16 cellular contexts compared by ENCODE assay signal in genomic region chr10:855671-856070, GRCh38.
DNase-seq lines count a peak whose midpoint lies in the region; ATAC-seq and TF ChIP-seq lines count a peak whose summit lies in the region.
"Had no signal": no experiment of that assay in that cellular context is flagged by ENCODE, and none has a peak within 500 bp of the region (broad histone marks: within the 10 kb centered on the region; RNA-seq: fewer than 3 reads in every experiment).

No MANE protein-coding gene starts in this region.

- no peaks in the 10 kb centered on the region for H3K27me3 ChIP-seq in heart left ventricle
- no peaks in the 10 kb centered on the region for H3K27me3 ChIP-seq in right atrium auricular region
- H3K27me3 ChIP-seq in mesenchymal stem cell (ENCODE audit: control insufficient read depth in 1 of 2, insufficient read depth in 1 of 2, low read length in 2 of 2) = no peaks in the 10 kb centered on the region
- no peaks in the 10 kb centered on the region for H3K27me3 ChIP-seq in thyroid gland

- ATAC-seq in heart left ventricle = peak in 3 of 4 donors; percentile 34 to 75 (median 63)
- no peak for ATAC-seq in WTC11
- ATAC-seq in mucosa of descending colon = no peak
- ATAC-seq: Panc1 had no signal

- H3K4me1 ChIP-seq in heart left ventricle (peaks cover 0 to 21% (median 6%) of the 10 kb centered on the region in 12 donors), right atrium auricular region (no peaks in the 10 kb centered on the region), mesenchymal stem cell (ENCODE audit: control insufficient read depth, insufficient read depth, low read depth, low read length) (peaks cover 8% of the 10 kb centered on the region), thyroid gland (peaks cover 19 to 24% of the 10 kb centered on the region in 2 donors), mucosa of descending colon (ENCODE audit: low read depth) (no peaks in the 10 kb centered on the region)

- 66 to 80% (median 68%) methylated on average over 5 of the region's 5 CpGs for WGBS in heart left ventricle, 4 donors
- 96% methylated on average over 5 of the region's 5 CpGs for WGBS in mesenchymal stem cell
- 87 to 90% methylated on average over 5 of the region's 5 CpGs for WGBS in thyroid gland, 2 donors

- peaks cover 20% of the 10 kb centered on the region for H3K9me3 Mint-ChIP-seq in WTC11

- H3K4me2 ChIP-seq in mesenchymal stem cell (ENCODE audit: low read length, poor library complexity, severe bottlenecking) = no peak overlapping the region

- peaks cover 0 to 3% (median 0%) of the 10 kb centered on the region in 12 donors for H3K9me3 ChIP-seq in heart left ventricle
- H3K9me3 ChIP-seq in right atrium auricular region = peaks cover 0 to under 1% of the 10 kb centered on the region in 2 donors
- peaks cover 17% of the 10 kb centered on the region for H3K9me3 ChIP-seq in mesenchymal stem cell (ENCODE audit: control insufficient read depth, low read length)
- no peaks in the 10 kb centered on the region for H3K9me3 ChIP-seq in thyroid gland
- no peaks in the 10 kb centered on the region for H3K9me3 ChIP-seq in mucosa of descending colon

- no peak overlapping the region for H3K4me3 ChIP-seq in heart left ventricle
- no peak overlapping the region for H3K4me3 ChIP-seq in right atrium auricular region
- H3K4me3 ChIP-seq in mesenchymal stem cell (ENCODE audit: insufficient read depth in 1 of 2, low read depth in 1 of 2, low read length in 2 of 2) = no peak overlapping the region
- no peak overlapping the region for H3K4me3 ChIP-seq in thyroid gland (replicated peaks in 1 of 3)
- H3K4me3 ChIP-seq in mucosa of descending colon = no peak overlapping the region

- peaks cover 0 to 64% (median 29%) of the 10 kb centered on the region in 9 donors for H3K36me3 ChIP-seq in heart left ventricle
- H3K36me3 ChIP-seq in right atrium auricular region = peaks cover 14% of the 10 kb centered on the region
- peaks cover 12 to 66% of the 10 kb centered on the region in 2 experiments for H3K36me3 ChIP-seq in mesenchymal stem cell (ENCODE audit: control insufficient read depth in 1 of 2, insufficient read depth in 2 of 2, low read depth in 1 of 2, low read length in 2 of 2)
- H3K36me3 ChIP-seq in thyroid gland = peaks cover 2 to 7% of the 10 kb centered on the region in 2 donors
- H3K36me3 ChIP-seq in mucosa of descending colon (ENCODE audit: low read depth) = no peaks in the 10 kb centered on the region

- H3K14ac ChIP-seq in mesenchymal stem cell (ENCODE audit: low read length in 2 of 2) = no peak overlapping the region

- H2AFZ ChIP-seq in mesenchymal stem cell (ENCODE audit: low read depth, low read length) = no peak overlapping the region

- CTCF ChIA-PET in WTC11 (lab: Charles Lee) = no interaction called here

- no peak overlapping the region for H3K23ac ChIP-seq in mesenchymal stem cell (ENCODE audit: low read length in 2 of 2)

- H3K36me3 Mint-ChIP-seq in WTC11 = peaks cover 58% of the 10 kb centered on the region

- H2BK5ac ChIP-seq in mesenchymal stem cell (ENCODE audit: low read depth, low read length, poor library complexity, severe bottlenecking) = no peak overlapping the region

- peaks cover 23% of the 10 kb centered on the region for H3K4me1 Mint-ChIP-seq in WTC11

- TF ChIP-seq POLR2A in heart left ventricle (IDR thresholded peaks at IDR 0.05) = no peak
- TF ChIP-seq POLR2A in thyroid gland (IDR thresholded peaks at IDR 0.05) = no peak

- DNase-seq in heart left ventricle = no peak
- DNase-seq in right atrium auricular region (ENCODE audit: low spot score) = no peak
- DNase-seq in WTC11 (ENCODE audit: low spot score) = no peak
- DNase-seq in mesenchymal stem cell = no peak
- DNase-seq in thyroid gland = peak; percentile 19 to 28
- DNase-seq in HuH-7 (ENCODE audit: low spot score) = no peak
- no peak for DNase-seq in SKM-1 treated with dmso at 0.1 percent for 144 hours (lab: John Stamatoyannopoulos, UW; ENCODE audit: unreplicated experiment)
- DNase-seq in mucosa of descending colon = no peak
- DNase-seq: CD8-positive, alpha-beta memory T cell; DMS79; NCI-H1092 treated with DMSO at 0.1 percent for 48 hours; NCI-H146; NCI-H2029 treated with DMSO at 0.1 percent for 48 hours; NCI-H2171; NCI-H526 treated with DMSO at 0.1 percent for 48 hours had no signal

- intact Hi-C loops in heart left ventricle (cut with DNase I) = no loop called here
- intact Hi-C loops in thyroid gland (cut with DNase I) = no loop called here
- intact Hi-C loops in mucosa of descending colon (cut with DNase I, micrococcal nuclease) = no loop called here

- no peak overlapping the region for H2BK15ac ChIP-seq in mesenchymal stem cell (ENCODE audit: low read depth, poor library complexity, severe bottlenecking)

- H3K27ac ChIP-seq in heart left ventricle = no peak overlapping the region
- H3K27ac ChIP-seq in right atrium auricular region = no peak overlapping the region
- H3K27ac ChIP-seq in mesenchymal stem cell (ENCODE audit: low read length, poor library complexity, severe bottlenecking) = no peak overlapping the region
- H3K27ac ChIP-seq in thyroid gland = no peak overlapping the region

- H3K18ac ChIP-seq in mesenchymal stem cell (ENCODE audit: low read depth in 1 of 2, low read length in 2 of 2) = no peak overlapping the region

- peaks cover 18% of the 10 kb centered on the region for H3K79me1 ChIP-seq in mesenchymal stem cell (replicated peaks; ENCODE audit: low read length, poor library complexity, severe bottlenecking)

- POLR2A ChIA-PET in WTC11 (lab: Charles Lee) = no interaction called here

- no peak overlapping the region for H2BK120ac ChIP-seq in mesenchymal stem cell (ENCODE audit: low read depth, low read length)

- no peak overlapping the region for H3K4me3 Mint-ChIP-seq in WTC11
- H3K4me3 Mint-ChIP-seq: CD8-positive, alpha-beta memory T cell had no signal

- H4K8ac ChIP-seq in mesenchymal stem cell (ENCODE audit: low read length) = no peak overlapping the region

- H2AK5ac ChIP-seq in mesenchymal stem cell (ENCODE audit: low read length, severe bottlenecking) = no peak overlapping the region

- H3K4ac ChIP-seq in mesenchymal stem cell (ENCODE audit: low read depth in 1 of 2, low read length in 2 of 2) = no peak overlapping the region

- peak overlapping the region; percentile 19; the same call in 1 of the 2 replicates for H3K27ac Mint-ChIP-seq in WTC11

- H3K9ac ChIP-seq in mesenchymal stem cell (ENCODE audit: low read length) = no peak overlapping the region

- TF ChIP-seq CTCF in heart left ventricle (IDR thresholded peaks at IDR 0.05) (no peak), right atrium auricular region (IDR thresholded peaks at IDR 0.05) (no peak), WTC11 (IDR thresholded peaks at IDR 0.05) (no peak), thyroid gland (IDR thresholded peaks at IDR 0.05) (no peak), mucosa of descending colon (IDR thresholded peaks at IDR 0.05) (no peak)

- H4K91ac ChIP-seq in mesenchymal stem cell (ENCODE audit: low read length) = peak overlapping the region; percentile 46

- H2BK12ac ChIP-seq in mesenchymal stem cell (ENCODE audit: low read length in 2 of 2) = no peak overlapping the region

- H3K27me3 Mint-ChIP-seq in WTC11 (ENCODE audit: low read depth) = peaks cover 2% of the 10 kb centered on the region; the same call in 1 of the 2 replicates
- H3K27me3 Mint-ChIP-seq: CD8-positive, alpha-beta memory T cell had no signal

TF ChIP-seq in WTC11, 78 proteins besides CTCF, POLR2A, EP300 and RAD21:
- no peak for TF ChIP-seq ZNF219 (CRISPR knock-in tag; IDR thresholded peaks at IDR 0.05; ENCODE audit: borderline replicate concordance)
- no peak for TF ChIP-seq ZBTB21 (CRISPR knock-in tag; IDR thresholded peaks at IDR 0.05; ENCODE audit: borderline replicate concordance)
- TF ChIP-seq NR1H2 (CRISPR knock-in tag; IDR thresholded peaks at IDR 0.05) = no peak
- no peak for TF ChIP-seq E2F5 (CRISPR knock-in tag; IDR thresholded peaks at IDR 0.05)
- no peak for TF ChIP-seq MAX (CRISPR knock-in tag; IDR thresholded peaks at IDR 0.05)
- no peak for TF ChIP-seq USF2 (CRISPR knock-in tag; IDR thresholded peaks at IDR 0.05)
- no peak for TF ChIP-seq EMX1 (CRISPR knock-in tag; IDR thresholded peaks at IDR 0.05)
- no peak for TF ChIP-seq ATF6 (CRISPR knock-in tag; IDR thresholded peaks at IDR 0.05)
TF ChIP-seq in WTC11: peak in this region for 0.

Comparison
In these comparisons a context has a peak if more than half of its experiments do, and no peak if none do; other contexts are left out.
1. ATAC-seq: peak in heart left ventricle (3 of 4); none in WTC11 (single experiment) and mucosa of descending colon (single experiment).
2. DNase-seq: peak in thyroid gland (2 of 2); none in heart left ventricle (0 of 5), right atrium auricular region (single experiment), WTC11 (single experiment), mesenchymal stem cell (single experiment), HuH-7 (single experiment), SKM-1 treated with dmso at 0.1 percent for 144 hours (single experiment) and mucosa of descending colon (0 of 3).